In the genomic region with DNA sequence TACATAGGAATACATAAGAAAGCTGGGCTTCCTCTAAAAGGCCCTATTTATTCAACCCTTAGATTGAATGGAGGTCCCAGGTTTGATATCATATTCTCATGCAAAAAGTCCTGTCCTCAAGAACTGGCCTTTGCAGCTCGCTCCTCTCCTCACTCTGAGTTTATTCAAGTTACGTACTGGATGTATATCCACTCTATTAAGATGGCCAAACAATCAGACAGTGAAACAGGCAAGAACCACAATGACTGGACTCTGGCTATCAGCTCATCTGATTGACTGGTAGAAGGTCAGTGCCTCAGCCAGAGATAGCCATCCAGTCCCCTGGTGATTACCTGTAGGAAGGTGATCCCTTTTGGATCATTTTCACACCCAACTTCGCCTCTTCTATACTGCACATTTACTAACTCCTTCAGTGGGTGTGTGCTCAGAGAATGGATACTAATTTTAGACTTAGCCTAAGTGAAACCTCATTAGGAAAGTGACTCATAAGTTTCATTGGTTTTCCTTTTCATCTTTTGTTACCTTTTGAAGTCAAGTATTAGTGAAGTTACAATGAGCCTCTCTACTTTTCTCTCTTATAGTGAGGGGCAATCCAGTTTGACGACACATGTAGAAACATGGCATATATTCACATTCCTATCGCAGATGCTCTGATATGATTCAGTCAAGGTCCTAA, we compare ENCODE assay signal across 10 cellular contexts.
DNase-seq lines count a peak whose midpoint lies in the region; ATAC-seq, FAIRE-seq and TF ChIP-seq lines count a peak whose summit lies in the region.
"Had no signal": no experiment of that assay in that cellular context is flagged by ENCODE, and none has a peak within 500 bp of the region (broad histone marks: within the 10 kb centered on the region; RNA-seq: fewer than 3 reads in every experiment).

No MANE protein-coding gene starts in this region.

- TF ChIP-seq POLR2A in GM12891 (IDR thresholded peaks at IDR 0.05; ENCODE audit: low read depth, low read length): no peak

- DNase-seq in GM12891 (ENCODE audit: insufficient read length, low spot score): peak; percentile 32
- peak; percentile 19 for DNase-seq in GM19239 (ENCODE audit: insufficient read length, low spot score)
- DNase-seq in HTR-8/SVneo (ENCODE audit: insufficient read length, low spot score): no peak
- DNase-seq in NCI-H510A (lab: John Stamatoyannopoulos, UW): no peak
- DNase-seq in NCI-H2029 (lab: John Stamatoyannopoulos, UW): no peak
- DNase-seq in NCI-H1048 (lab: John Stamatoyannopoulos, UW): no peak
- DNase-seq in NCI-H526 (lab: John Stamatoyannopoulos, UW): no peak
- DNase-seq: KG1 had no signal

- peak; percentile 94 for ATAC-seq in HG02852 (IDR thresholded peaks at IDR 0.05; ENCODE audit: unreplicated experiment)
- ATAC-seq: Panc1 had no signal

- FAIRE-seq in GM12891 (lab: Jason Lieb, UNC) (no peak), GM19239 (lab: Jason Lieb, UNC) (peak; percentile 72), HTR-8/SVneo (lab: Jason Lieb, UNC) (peak; percentile 4)

TF ChIP-seq in GM12891, 5 proteins besides CTCF, POLR2A, EP300 and RAD21:
- no peak for TF ChIP-seq POLR2AphosphoS5 (IDR thresholded peaks at IDR 0.05; ENCODE audit: low read depth, low read length)
- no peak for TF ChIP-seq PAX5 (IDR thresholded peaks at IDR 0.05; ENCODE audit: insufficient read depth, low read length, severe bottlenecking)
- TF ChIP-seq POU2F2 (IDR thresholded peaks at IDR 0.05; ENCODE audit: low read depth, low read length): no peak
- no peak for TF ChIP-seq SPI1 (IDR thresholded peaks at IDR 0.05; ENCODE audit: low read depth, low read length)
- no peak for TF ChIP-seq TAF1 (IDR thresholded peaks at IDR 0.05; ENCODE audit: low read depth, low read length)

Comparison
In these comparisons a context has a peak if more than half of its experiments do, and no peak if none do; other contexts are left out.
1. DNase-seq: peak in GM12891 (single experiment) and GM19239 (single experiment); none in HTR-8/SVneo (single experiment), NCI-H510A (single experiment), NCI-H2029 (single experiment), NCI-H1048 (single experiment) and NCI-H526 (0 of 2).